In the genomic region with DNA sequence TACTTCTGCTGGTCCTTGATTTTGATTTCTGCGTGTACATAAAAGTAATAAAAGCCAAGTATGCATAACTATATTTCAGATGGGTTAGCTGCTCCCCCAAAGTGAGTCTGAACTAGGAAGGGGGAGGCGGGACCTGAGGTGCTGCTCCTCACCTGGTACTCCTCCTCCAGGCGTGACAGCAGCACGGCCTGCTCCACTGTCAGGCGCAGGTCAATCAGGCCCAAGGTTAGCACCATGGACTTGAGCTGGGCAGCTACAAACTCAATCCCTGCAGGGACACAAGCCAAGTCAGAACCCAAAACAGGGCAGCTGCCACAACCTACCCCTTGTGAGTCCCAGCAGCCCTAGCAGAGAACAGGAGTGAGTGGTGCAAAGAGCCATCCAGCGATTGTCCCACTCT, we compare ENCODE assay signal across 24 cellular contexts. TPM values are rescaled to one million over a fixed set of nuclear protein-coding genes. Genes with fewer than 3 reads are reported as not detected.
"Had no signal": no experiment of that assay in that cellular context is flagged by ENCODE, and none has a peak within 500 bp of the region (broad histone marks: within the 10 kb centered on the region; RNA-seq: fewer than 3 reads in every experiment).

No MANE protein-coding gene starts in this region.

- H3K4me3 ChIP-seq: esophagus squamous epithelium, hepatocyte, left lung, psoas muscle, sigmoid colon, testis, tibial artery, upper lobe of right lung, uterus had no signal

- H3K27ac Mint-ChIP-seq: effector memory CD8-positive, alpha-beta T cell; natural killer cell; stimulated activated memory B cell treated with anti-CD40 and anti-IgM and Interleukin-4, amounts not matched to agents 10 μg/mL and 1 μg/mL and 100 μg/mL, for 72 hours had no signal

- DNase-seq: cerebellar nuclear complex; cortex of kidney; effector memory CD8-positive, alpha-beta T cell; esophagus squamous epithelium; foreskin melanocyte; head of caudate nucleus; kidney; left lung; mammary epithelial cell; natural killer cell; right cardiac atrium; stimulated activated CD4-positive, alpha-beta T cell treated with anti-CD3 and anti-CD28 coated beads, Interleukin-4, amount 100 ng/mL, for 4 hours; stimulated activated naive CD8-positive, alpha-beta T cell treated with anti-CD3 and anti-CD28 coated beads, Interleukin-15, Interleukin-2, amounts not matched to agents 100 U/mL and 50 U/mL, for 24 hours; substantia nigra; testis; tibial artery; uterus had no signal

- H3K4me3 Mint-ChIP-seq: effector memory CD8-positive, alpha-beta T cell; natural killer cell; stimulated activated memory B cell treated with anti-CD40 and anti-IgM and Interleukin-4, amounts not matched to agents 10 μg/mL and 1 μg/mL and 100 μg/mL, for 72 hours had no signal

- H3K27ac ChIP-seq: esophagus squamous epithelium, hepatocyte, left lung, neutrophil, sigmoid colon, testis, tibial artery, upper lobe of right lung, uterus had no signal

- H3K9me3 Mint-ChIP-seq: effector memory CD8-positive, alpha-beta T cell; natural killer cell; stimulated activated memory B cell treated with anti-CD40 and anti-IgM and Interleukin-4, amounts not matched to agents 10 μg/mL and 1 μg/mL and 100 μg/mL, for 72 hours had no signal

- ATAC-seq: effector memory CD8-positive, alpha-beta T cell; left lung; natural killer cell; right cardiac atrium; stimulated activated memory B cell treated with anti-CD40 and anti-IgM and Interleukin-4, amounts not matched to agents 10 μg/mL and 1 μg/mL and 100 μg/mL, for 72 hours; stimulated activated naive CD8-positive, alpha-beta T cell treated with anti-CD3 and anti-CD28 coated beads, Interleukin-15, Interleukin-2, amounts not matched to agents 100 U/mL and 50 U/mL, for 24 hours; upper lobe of right lung had no signal

- H3K36me3 ChIP-seq: uterus had no signal

- H3K27me3 ChIP-seq: esophagus squamous epithelium, hepatocyte, left lung, neutrophil, sigmoid colon, testis, tibial artery, upper lobe of right lung, uterus had no signal

- H3K4me1 ChIP-seq: tibial artery, upper lobe of right lung, uterus had no signal

- H3K27me3 Mint-ChIP-seq: effector memory CD8-positive, alpha-beta T cell; stimulated activated memory B cell treated with anti-CD40 and anti-IgM and Interleukin-4, amounts not matched to agents 10 μg/mL and 1 μg/mL and 100 μg/mL, for 72 hours had no signal

- H3K9me3 ChIP-seq: esophagus squamous epithelium, left lung, neutrophil, psoas muscle, sigmoid colon, testis, tibial artery, upper lobe of right lung, uterus had no signal

RNA-seq across cellular contexts. Expression of a gene that starts 48.3 kb away (rescaled TPM):
- total RNA-seq: mononuclear cell had no signal
